ENCODE assay signal across 22 cellular contexts in the genomic region with DNA sequence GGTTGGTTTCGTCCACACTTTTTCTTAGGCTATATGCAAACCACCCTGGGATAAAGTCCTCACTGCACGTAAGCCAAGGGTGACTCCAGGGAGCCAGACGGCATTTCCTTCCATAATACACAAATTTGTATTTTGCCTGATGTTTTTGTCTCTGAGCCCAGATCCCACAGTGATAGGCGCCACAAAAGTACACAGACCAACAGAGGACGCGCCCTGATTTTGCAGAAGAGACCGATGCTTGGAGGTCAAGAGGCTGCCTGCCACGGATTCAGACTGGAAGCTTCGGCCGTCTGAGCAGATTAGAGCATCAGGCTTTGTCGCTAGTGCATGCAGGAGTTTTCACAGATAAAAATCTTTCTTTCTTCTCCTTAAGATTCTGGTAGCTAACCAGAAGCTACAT. TPM values are rescaled to one million over a fixed set of nuclear protein-coding genes. Genes with fewer than 3 reads are reported as not detected.
DNase-seq lines count a peak whose midpoint lies in the region; ATAC-seq lines count a peak whose summit lies in the region.
"Had no signal": no experiment of that assay in that cellular context is flagged by ENCODE, and none has a peak within 500 bp of the region (broad histone marks: within the 10 kb centered on the region; RNA-seq: fewer than 3 reads in every experiment).

No MANE protein-coding gene starts in this region.

- peak; percentile 51 for ATAC-seq in left ventricle myocardium superior
- no peak for ATAC-seq in left cardiac atrium
- ATAC-seq in aorta (ENCODE audit: low FRiP score) = peak; percentile 52
- no peak for ATAC-seq in GM18519 (IDR thresholded peaks at IDR 0.05; ENCODE audit: low FRiP score, unreplicated experiment)
- ATAC-seq: activated CD8-positive, alpha-beta memory T cell treated with anti-CD3 and anti-CD28 coated beads, Interleukin-2, amount 10 ng/mL, durations not matched to agents 7 days and 5 days; naive thymus-derived CD8-positive, alpha-beta T cell had no signal

- peaks cover 0 to 14% (median 9%) of the 10 kb centered on the region in 5 donors for H3K9me3 Mint-ChIP-seq in CD8-positive, alpha-beta memory T cell

- POLR2A ChIA-PET in CD8-positive, alpha-beta memory T cell (lab: Charles Lee) = no interaction called here

- H3K9me3 ChIP-seq in mesodermal cell (ENCODE audit: control insufficient read depth, low read length) (peaks cover 3% of the 10 kb centered on the region), aorta (ENCODE audit: control insufficient read depth, low read length) (no peaks in the 10 kb centered on the region)
- H3K9me3 ChIP-seq in CD8-positive, alpha-beta memory T cell (ENCODE audit: low read length) = no peaks in the 10 kb centered on the region
- H3K9me3 ChIP-seq: BE2C, ovary, uterus had no signal

- no peaks in the 10 kb centered on the region for H3K4me1 Mint-ChIP-seq in CD8-positive, alpha-beta memory T cell
- H3K4me1 Mint-ChIP-seq: activated CD8-positive, alpha-beta memory T cell treated with anti-CD3 and anti-CD28 coated beads, Interleukin-2, amount 10 ng/mL, durations not matched to agents 7 days and 5 days had no signal

- DNase-seq in left ventricle myocardium superior (no peak), left cardiac atrium (no peak), fibroblast of peridontal ligament (ENCODE audit: extremely low read depth) (peak; percentile 7), aorta (no peak), NCI-H82 (lab: John Stamatoyannopoulos, UW) (no peak)
- DNase-seq in CD8-positive, alpha-beta memory T cell = no peak
- DNase-seq: 8988T; activated CD4-positive, alpha-beta T cell treated with anti-CD3 and anti-CD28 coated beads for 4 hours; activated CD8-positive, alpha-beta memory T cell treated with anti-CD3 and anti-CD28 coated beads, Interleukin-2, amount 10 ng/mL, durations not matched to agents 7 days and 5 days; BE2C; KBM-7; naive thymus-derived CD8-positive, alpha-beta T cell; NCI-H187; NK-92 treated with Interleukin-12 subunit alpha and Interleukin-12 subunit beta, amount 100 ng/mL, for 24 hours; ovary; stimulated activated CD4-positive, alpha-beta T cell treated with anti-CD3 and anti-CD28 coated beads, Interleukin-2, amount 100 ng/mL, for 24 hours; uterus had no signal

- no peaks in the 10 kb centered on the region for H3K36me3 ChIP-seq in mesodermal cell (ENCODE audit: control insufficient read depth, insufficient read depth, low read length)
- H3K36me3 ChIP-seq in aorta (ENCODE audit: control insufficient read depth in 1 of 2, insufficient read depth in 2 of 2, low read length in 1 of 2) = no peaks in the 10 kb centered on the region
- H3K36me3 ChIP-seq in CD8-positive, alpha-beta memory T cell (ENCODE audit: insufficient read depth, low read length) = no peaks in the 10 kb centered on the region
- H3K36me3 ChIP-seq: BE2C, ovary, uterus had no signal

- no peak overlapping the region for H3K27ac Mint-ChIP-seq in CD8-positive, alpha-beta memory T cell
- H3K27ac Mint-ChIP-seq: activated CD8-positive, alpha-beta memory T cell treated with anti-CD3 and anti-CD28 coated beads, Interleukin-2, amount 10 ng/mL, durations not matched to agents 7 days and 5 days; naive thymus-derived CD8-positive, alpha-beta T cell had no signal

- H3K27me3 ChIP-seq in aorta (ENCODE audit: control insufficient read depth in 1 of 2, insufficient read depth in 2 of 2, low read length in 1 of 2) = no peaks in the 10 kb centered on the region
- H3K27me3 ChIP-seq in CD8-positive, alpha-beta memory T cell (ENCODE audit: insufficient read depth, low read length, poor library complexity, severe bottlenecking) = peaks cover 7% of the 10 kb centered on the region
- H3K27me3 ChIP-seq: ovary, uterus had no signal

- peaks cover 25% of the 10 kb centered on the region for H3K4me1 ChIP-seq in mesodermal cell (ENCODE audit: control insufficient read depth, insufficient read depth, low read length, poor library complexity, severe bottlenecking)
- H3K4me1 ChIP-seq in aorta (ENCODE audit: control insufficient read depth in 1 of 2, insufficient read depth in 2 of 2, low read length in 2 of 2) = no peaks in the 10 kb centered on the region
- no peaks in the 10 kb centered on the region for H3K4me1 ChIP-seq in CD8-positive, alpha-beta memory T cell (ENCODE audit: insufficient read depth, low read length)
- H3K4me1 ChIP-seq: BE2C, uterus had no signal

- WGBS in mesodermal cell (ENCODE audit: insufficient coverage in 2 of 2), 2 experiments = 25 to 42% methylated on average over 10 to 11 of the region's 11 CpGs
- WGBS in aorta, 2 donors = 31 to 43% methylated on average over 11 of the region's 11 CpGs

- peak overlapping the region; percentile 91 for H3K27ac ChIP-seq in mesodermal cell (ENCODE audit: low read depth, low read length, severe bottlenecking)
- H3K27ac ChIP-seq in aorta (ENCODE audit: low read depth in 1 of 2, low read length in 2 of 2) = no peak overlapping the region
- no peak overlapping the region for H3K27ac ChIP-seq in CD8-positive, alpha-beta memory T cell (ENCODE audit: low read depth, low read length)
- H3K27ac ChIP-seq: HL-60, ovary, uterus had no signal

- H3K4me3 Mint-ChIP-seq in CD8-positive, alpha-beta memory T cell = no peak overlapping the region
- H3K4me3 Mint-ChIP-seq: activated CD8-positive, alpha-beta memory T cell treated with anti-CD3 and anti-CD28 coated beads, Interleukin-2, amount 10 ng/mL, durations not matched to agents 7 days and 5 days; naive thymus-derived CD8-positive, alpha-beta T cell had no signal

- H3K27me3 Mint-ChIP-seq in CD8-positive, alpha-beta memory T cell = peaks cover 15 to 57% of the 10 kb centered on the region in 2 donors

- H3K4me3 ChIP-seq in mesodermal cell (ENCODE audit: extremely low read depth, insufficient read depth, low read length, poor library complexity, severe bottlenecking) (no peak overlapping the region), aorta (ENCODE audit: low read length in 2 of 2) (no peak overlapping the region)
- no peak overlapping the region for H3K4me3 ChIP-seq in CD8-positive, alpha-beta memory T cell (ENCODE audit: low read length)
- H3K4me3 ChIP-seq: lung, ovary, uterus had no signal

- CTCF ChIA-PET in CD8-positive, alpha-beta memory T cell (lab: Charles Lee) = no interaction called here

- H3K36me3 Mint-ChIP-seq in CD8-positive, alpha-beta memory T cell = no peaks in the 10 kb centered on the region
- H3K36me3 Mint-ChIP-seq: activated CD8-positive, alpha-beta memory T cell treated with anti-CD3 and anti-CD28 coated beads, Interleukin-2, amount 10 ng/mL, durations not matched to agents 7 days and 5 days had no signal

- intact Hi-C loops in left ventricle myocardium superior (cut with micrococcal nuclease) = no loop called here
- intact Hi-C loops in left cardiac atrium (cut with DNase I) = no loop called here
- intact Hi-C loops in aorta (cut with DNase I) = no loop called here

RNA-seq across cellular contexts. Expression of a gene that starts 22.8 kb away (rescaled TPM):
- total RNA-seq in left ventricle myocardium superior = not detected
- not detected for total RNA-seq in left cardiac atrium
- polyA plus RNA-seq in mesodermal cell (2013, experiment 1 of 2) = 0.41 TPM
- 0.40 TPM for polyA plus RNA-seq in mesodermal cell (2013, experiment 2 of 2)
- total RNA-seq in aorta = not detected
- under 1 TPM in 1 of 2 donors, not detected in 1; 0.05 TPM for polyA plus RNA-seq in aorta
- not detected for total RNA-seq in CD8-positive, alpha-beta memory T cell
- polyA plus RNA-seq in CD8-positive, alpha-beta memory T cell = not detected
- total RNA-seq: activated CD8-positive, alpha-beta memory T cell treated with anti-CD3 and anti-CD28 coated beads, Interleukin-2, amount 10 ng/mL, durations not matched to agents 7 days and 5 days; dermis microvascular lymphatic vessel endothelial cell; naive thymus-derived CD8-positive, alpha-beta T cell had no signal
- polyA plus RNA-seq: naive thymus-derived CD8-positive, alpha-beta T cell had no signal

RNA-seq across cellular contexts. Expression of a gene that starts 54.7 kb away (rescaled TPM):
- total RNA-seq in left ventricle myocardium superior = not detected
- total RNA-seq in left cardiac atrium = under 1 TPM; 0.24 to 0.29 TPM
- polyA plus RNA-seq in mesodermal cell (2013, experiment 1 of 2) = 3.4 TPM
- polyA plus RNA-seq in mesodermal cell (2013, experiment 2 of 2) = 3.6 TPM
- under 1 TPM; 0.52 to 0.69 TPM for total RNA-seq in aorta
- polyA plus RNA-seq in aorta = not detected
- not detected for total RNA-seq in CD8-positive, alpha-beta memory T cell
- polyA plus RNA-seq in CD8-positive, alpha-beta memory T cell = not detected
- total RNA-seq: activated CD8-positive, alpha-beta memory T cell treated with anti-CD3 and anti-CD28 coated beads, Interleukin-2, amount 10 ng/mL, durations not matched to agents 7 days and 5 days; dermis microvascular lymphatic vessel endothelial cell; naive thymus-derived CD8-positive, alpha-beta T cell; uterus had no signal
- polyA plus RNA-seq: naive thymus-derived CD8-positive, alpha-beta T cell had no signal

Comparison
In these comparisons a context has a peak if more than half of its experiments do, and no peak if none do; other contexts are left out.
1. ATAC-seq: peak in left ventricle myocardium superior (single experiment) and aorta (single experiment); none in left cardiac atrium (0 of 2) and GM18519 (single experiment).